In the genomic region with DNA sequence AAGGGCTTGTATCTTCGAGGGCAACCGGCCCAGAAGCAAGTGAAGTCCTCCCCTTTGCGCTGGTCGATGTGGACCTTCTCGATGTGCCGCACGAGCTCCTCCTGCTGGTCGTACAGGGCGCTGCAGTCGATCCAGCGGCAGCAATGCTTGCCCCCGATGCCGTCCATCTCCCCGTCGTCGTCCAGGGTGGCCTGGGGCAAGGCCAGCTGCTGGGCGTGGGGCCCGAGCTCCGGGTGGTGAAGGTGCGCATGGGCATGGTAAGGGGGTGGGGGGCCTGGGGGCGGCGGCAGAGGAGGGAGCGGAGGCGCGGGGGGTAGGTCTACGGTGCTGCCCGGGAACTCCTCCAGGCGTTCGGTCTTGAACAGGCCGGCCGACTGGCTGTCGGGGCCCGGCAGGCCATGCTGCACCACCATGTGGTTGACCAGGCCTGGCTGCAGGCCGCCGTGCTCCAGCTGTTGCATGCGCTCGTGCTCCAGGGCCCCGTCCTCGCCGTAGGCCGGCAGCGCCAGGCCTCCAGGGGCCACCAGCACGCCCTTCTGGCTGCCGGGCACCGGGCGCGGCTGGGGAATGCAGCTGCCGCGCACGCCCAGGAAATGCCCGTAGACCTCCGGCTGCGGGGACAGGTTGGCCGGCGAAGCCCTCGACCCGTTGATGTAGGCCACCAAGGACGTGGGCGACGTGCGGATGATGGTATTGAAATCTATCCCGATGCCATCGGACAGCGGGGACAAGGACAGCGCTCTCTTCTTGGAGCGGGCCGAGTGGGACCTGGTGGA, we compare ENCODE assay signal across 8 cellular contexts.
DNase-seq lines count a peak whose midpoint lies in the region; TF ChIP-seq lines count a peak whose summit lies in the region.

No MANE protein-coding gene starts in this region.

- peak; percentile 47 for TF ChIP-seq CTCF in HL-60 (IDR thresholded peaks at IDR 0.05; ENCODE audit: insufficient read depth, low read length)
- TF ChIP-seq CTCF in cardiac muscle cell (IDR thresholded peaks at IDR 0.05; ENCODE audit: low read depth, low read length), result peak; percentile 41
- TF ChIP-seq CTCF in Calu3 (IDR thresholded peaks at IDR 0.05; ENCODE audit: unreplicated experiment), result no peak

- no peaks in the 10 kb centered on the region for H3K27me3 Mint-ChIP-seq in Calu3 (ENCODE audit: unreplicated experiment)

- DNase-seq in COLO829 (ENCODE audit: low spot score) (peak; percentile 14), HL-60 (ENCODE audit: low read depth in 1 of 2, low spot score in 1 of 2) (peak in 1 of 2 experiments; percentile 2), cardiac muscle cell (ENCODE audit: low read depth in 1 of 2, low spot score in 1 of 2) (no peak), Calu3 (no peak), AG08395 (ENCODE audit: low spot score) (no peak), HuH-7 (ENCODE audit: low spot score) (no peak)
- DNase-seq in activated CD8-positive, alpha-beta memory T cell treated with anti-CD3 and anti-CD28 coated beads for 48 hours (ENCODE audit: low read depth in 2 of 3, low spot score in 2 of 3), result peak; percentile 8 to 30 (median 29)
- peak; percentile 6 for DNase-seq in stimulated activated CD8-positive, alpha-beta memory T cell treated with anti-CD3 and anti-CD28 coated beads, Interleukin-15, amount 100 ng/mL, for 1 hour (ENCODE audit: low read depth)

- H3K27me3 ChIP-seq in HL-60 (ENCODE audit: insufficient read depth, poor library complexity, severe bottlenecking) (no peaks in the 10 kb centered on the region), cardiac muscle cell (no peaks in the 10 kb centered on the region)

- intact Hi-C loops in Calu3 (cut with micrococcal nuclease; ENCODE audit: unreplicated experiment), result no loop called here

- CTCF ChIA-PET in Calu3 (lab: Charles Lee), result interaction anchor here (1.8 kb wide), 1 partner anchor 12 kb away, joined by 5 read pairs; no protein-coding TSS in a partner anchor

- no peaks in the 10 kb centered on the region for H3K4me1 ChIP-seq in cardiac muscle cell (ENCODE audit: low read depth)

- H3K36me3 Mint-ChIP-seq in Calu3 (ENCODE audit: insufficient read depth, unreplicated experiment), result no peaks in the 10 kb centered on the region

- H3K4me3 ChIP-seq in HL-60 (replicated peaks; ENCODE audit: insufficient read depth, low read length) (no peak overlapping the region), cardiac muscle cell (no peak overlapping the region)

- no peaks in the 10 kb centered on the region for H3K9me3 ChIP-seq in cardiac muscle cell (ENCODE audit: low read depth)

- BruUV-seq in Calu3 (replicated peaks; lab: Mats Ljungman, UMichigan), result no TSS peak

- peaks cover 33% of the 10 kb centered on the region for H3K4me1 Mint-ChIP-seq in Calu3 (ENCODE audit: low read depth, unreplicated experiment)

- no peaks in the 10 kb centered on the region for H3K9me3 Mint-ChIP-seq in Calu3 (ENCODE audit: low read depth, unreplicated experiment)

- no peak overlapping the region for H3K4me3 Mint-ChIP-seq in Calu3 (ENCODE audit: low read depth, unreplicated experiment)

- H3K36me3 ChIP-seq in cardiac muscle cell, result no peaks in the 10 kb centered on the region

- H3K27ac ChIP-seq in HL-60 (replicated peaks) (no peak overlapping the region), cardiac muscle cell (no peak overlapping the region)

- no peak overlapping the region for H3K27ac Mint-ChIP-seq in Calu3 (ENCODE audit: unreplicated experiment)

Comparison
In these comparisons a context has a peak if more than half of its experiments do, and no peak if none do; other contexts are left out.
1. DNase-seq: peak in COLO829 (single experiment), activated CD8-positive, alpha-beta memory T cell treated with anti-CD3 and anti-CD28 coated beads for 48 hours (3 of 3) and stimulated activated CD8-positive, alpha-beta memory T cell treated with anti-CD3 and anti-CD28 coated beads, Interleukin-15, amount 100 ng/mL, for 1 hour (single experiment); none in cardiac muscle cell (0 of 2), Calu3 (single experiment), AG08395 (single experiment) and HuH-7 (single experiment).